Comparison of ENCODE assay signal across 8 cellular contexts in the genomic region with DNA sequence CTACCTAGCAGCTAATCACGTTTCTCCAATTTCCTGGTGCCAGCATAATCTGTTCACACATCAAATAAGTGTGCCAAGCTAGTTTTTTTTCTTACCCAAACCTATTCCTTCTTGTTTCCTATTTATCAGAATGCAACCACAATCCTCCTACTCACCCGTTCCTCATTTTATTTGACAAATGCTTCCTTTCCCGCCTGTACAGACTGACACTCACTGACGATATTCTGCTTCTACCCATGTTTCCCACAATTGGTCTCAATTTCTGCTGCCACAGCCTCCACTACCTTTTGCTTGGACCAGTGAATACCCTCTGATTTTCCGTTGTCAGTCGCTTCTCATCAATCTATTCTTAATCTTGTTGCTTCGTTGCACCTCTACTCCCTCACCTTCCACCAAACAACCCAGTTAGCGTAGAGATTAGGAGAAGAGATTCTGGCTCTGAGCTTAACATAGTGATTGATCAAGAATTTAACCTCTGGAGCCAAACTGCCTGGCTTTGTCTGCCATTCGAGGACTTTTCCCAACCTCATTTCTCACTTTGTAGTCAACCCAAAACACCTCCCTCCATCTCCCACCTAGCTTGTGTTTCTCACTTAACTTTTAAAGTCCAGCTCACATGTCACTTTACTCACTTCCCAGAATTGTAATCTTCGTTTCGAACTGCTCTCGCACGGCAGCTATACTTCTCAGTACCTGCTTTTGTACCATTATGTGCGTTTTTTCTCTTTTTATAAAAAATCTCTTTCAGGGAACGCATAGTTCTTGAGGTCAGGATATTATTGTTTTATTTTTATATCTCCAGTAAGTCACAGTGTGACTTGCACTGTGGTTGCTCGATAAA. TPM values are rescaled to one million over a fixed set of nuclear protein-coding genes. Genes with fewer than 3 reads are reported as not detected.
DNase-seq lines count a peak whose midpoint lies in the region; ATAC-seq and TF ChIP-seq lines count a peak whose summit lies in the region.

No MANE protein-coding gene starts in this region.

- peaks cover 18 to 21% of the 10 kb centered on the region in 2 experiments for H3K4me1 ChIP-seq in neutrophil (ENCODE audit: control insufficient read depth in 1 of 2, insufficient read depth in 1 of 2, low read depth in 1 of 2, low read length in 1 of 2)

- DNase-seq in GDM1 (lab: John Stamatoyannopoulos, UW): peak; percentile 38
- DNase-seq in epithelial cell of proximal tubule (ENCODE audit: low read depth): no peak
- DNase-seq in epidermal melanocyte (ENCODE audit: insufficient read length, low spot score): no peak
- DNase-seq in GOT3 (lab: John Stamatoyannopoulos, UW): no peak

- TF ChIP-seq CTCF in epithelial cell of proximal tubule (conservative IDR thresholded peaks at IDR 0.05; ENCODE audit: low read depth, low read length) (no peak), neutrophil (IDR thresholded peaks at IDR 0.05) (no peak)

- no peak overlapping the region for H3K27ac ChIP-seq in neutrophil

- ATAC-seq in GM19395 (IDR thresholded peaks at IDR 0.05; ENCODE audit: unreplicated experiment): peak; percentile 43
- peak; percentile 26 for ATAC-seq in HG03432 (IDR thresholded peaks at IDR 0.05; ENCODE audit: unreplicated experiment)
- ATAC-seq in SK-N-SH treated with all-trans-retinoic acid at 6 μM for 48 hours: peak; percentile 13

- H3K36me3 ChIP-seq in neutrophil: no peaks in the 10 kb centered on the region

- H3K9me3 ChIP-seq in neutrophil: no peaks in the 10 kb centered on the region

- H3K27me3 ChIP-seq in neutrophil: peaks cover 30% of the 10 kb centered on the region

- H3K4me3 ChIP-seq in epithelial cell of proximal tubule (ENCODE audit: low read depth, low read length): peak overlapping the region; percentile 79
- peak overlapping the region; percentile 79 to 81 for H3K4me3 ChIP-seq in neutrophil (ENCODE audit: low read depth in 1 of 2, low read length in 1 of 2)

TF ChIP-seq in SK-N-SH treated with all-trans-retinoic acid at 6 μM for 48 hours, 23 proteins besides CTCF, POLR2A, EP300 and RAD21:
- no peak for TF ChIP-seq ZC3H10 (CRISPR knock-in tag; IDR thresholded peaks at IDR 0.05)
- no peak for TF ChIP-seq OSR1 (CRISPR knock-in tag; IDR thresholded peaks at IDR 0.05)
- TF ChIP-seq, protein P1, sequence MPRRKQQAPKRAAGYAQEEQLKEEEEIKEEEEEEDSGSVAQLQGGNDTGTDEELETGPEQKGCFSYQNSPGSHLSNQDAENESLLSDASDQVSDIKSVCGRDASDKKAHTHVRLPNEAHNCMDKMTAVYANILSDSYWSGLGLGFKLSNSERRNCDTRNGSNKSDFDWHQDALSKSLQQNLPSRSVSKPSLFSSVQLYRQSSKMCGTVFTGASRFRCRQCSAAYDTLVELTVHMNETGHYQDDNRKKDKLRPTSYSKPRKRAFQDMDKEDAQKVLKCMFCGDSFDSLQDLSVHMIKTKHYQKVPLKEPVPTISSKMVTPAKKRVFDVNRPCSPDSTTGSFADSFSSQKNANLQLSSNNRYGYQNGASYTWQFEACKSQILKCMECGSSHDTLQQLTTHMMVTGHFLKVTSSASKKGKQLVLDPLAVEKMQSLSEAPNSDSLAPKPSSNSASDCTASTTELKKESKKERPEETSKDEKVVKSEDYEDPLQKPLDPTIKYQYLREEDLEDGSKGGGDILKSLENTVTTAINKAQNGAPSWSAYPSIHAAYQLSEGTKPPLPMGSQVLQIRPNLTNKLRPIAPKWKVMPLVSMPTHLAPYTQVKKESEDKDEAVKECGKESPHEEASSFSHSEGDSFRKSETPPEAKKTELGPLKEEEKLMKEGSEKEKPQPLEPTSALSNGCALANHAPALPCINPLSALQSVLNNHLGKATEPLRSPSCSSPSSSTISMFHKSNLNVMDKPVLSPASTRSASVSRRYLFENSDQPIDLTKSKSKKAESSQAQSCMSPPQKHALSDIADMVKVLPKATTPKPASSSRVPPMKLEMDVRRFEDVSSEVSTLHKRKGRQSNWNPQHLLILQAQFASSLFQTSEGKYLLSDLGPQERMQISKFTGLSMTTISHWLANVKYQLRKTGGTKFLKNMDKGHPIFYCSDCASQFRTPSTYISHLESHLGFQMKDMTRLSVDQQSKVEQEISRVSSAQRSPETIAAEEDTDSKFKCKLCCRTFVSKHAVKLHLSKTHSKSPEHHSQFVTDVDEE (CRISPR knock-in tag; IDR thresholded peaks at IDR 0.05): no peak
- no peak for TF ChIP-seq TCF4 (CRISPR knock-in tag; IDR thresholded peaks at IDR 0.05; ENCODE audit: borderline replicate concordance)
- TF ChIP-seq ISL1 (CRISPR knock-in tag; IDR thresholded peaks at IDR 0.05): no peak
- TF ChIP-seq ZNF70 (CRISPR knock-in tag; IDR thresholded peaks at IDR 0.05): no peak
- TF ChIP-seq RARB (CRISPR knock-in tag; IDR thresholded peaks at IDR 0.05): no peak
- no peak for TF ChIP-seq CSDC2 (CRISPR knock-in tag; IDR thresholded peaks at IDR 0.05)
- TF ChIP-seq, protein P2, sequence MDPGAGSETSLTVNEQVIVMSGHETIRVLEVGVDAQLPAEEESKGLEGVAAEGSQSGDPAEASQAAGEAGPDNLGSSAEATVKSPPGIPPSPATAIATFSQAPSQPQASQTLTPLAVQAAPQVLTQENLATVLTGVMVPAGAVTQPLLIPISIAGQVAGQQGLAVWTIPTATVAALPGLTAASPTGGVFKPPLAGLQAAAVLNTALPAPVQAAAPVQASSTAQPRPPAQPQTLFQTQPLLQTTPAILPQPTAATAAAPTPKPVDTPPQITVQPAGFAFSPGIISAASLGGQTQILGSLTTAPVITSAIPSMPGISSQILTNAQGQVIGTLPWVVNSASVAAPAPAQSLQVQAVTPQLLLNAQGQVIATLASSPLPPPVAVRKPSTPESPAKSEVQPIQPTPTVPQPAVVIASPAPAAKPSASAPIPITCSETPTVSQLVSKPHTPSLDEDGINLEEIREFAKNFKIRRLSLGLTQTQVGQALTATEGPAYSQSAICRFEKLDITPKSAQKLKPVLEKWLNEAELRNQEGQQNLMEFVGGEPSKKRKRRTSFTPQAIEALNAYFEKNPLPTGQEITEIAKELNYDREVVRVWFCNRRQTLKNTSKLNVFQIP (CRISPR knock-in tag; IDR thresholded peaks at IDR 0.05; ENCODE audit: borderline replicate concordance, low read depth): no peak
- TF ChIP-seq GLIS3 (CRISPR knock-in tag; IDR thresholded peaks at IDR 0.05): no peak
- TF ChIP-seq ARNTL (CRISPR knock-in tag; IDR thresholded peaks at IDR 0.05; ENCODE audit: borderline replicate concordance, low read depth): no peak
- TF ChIP-seq ZFP30 (CRISPR knock-in tag; IDR thresholded peaks at IDR 0.05): no peak
- no peak for TF ChIP-seq TOX (CRISPR knock-in tag; IDR thresholded peaks at IDR 0.05; ENCODE audit: borderline replicate concordance)
- TF ChIP-seq, protein P3, sequence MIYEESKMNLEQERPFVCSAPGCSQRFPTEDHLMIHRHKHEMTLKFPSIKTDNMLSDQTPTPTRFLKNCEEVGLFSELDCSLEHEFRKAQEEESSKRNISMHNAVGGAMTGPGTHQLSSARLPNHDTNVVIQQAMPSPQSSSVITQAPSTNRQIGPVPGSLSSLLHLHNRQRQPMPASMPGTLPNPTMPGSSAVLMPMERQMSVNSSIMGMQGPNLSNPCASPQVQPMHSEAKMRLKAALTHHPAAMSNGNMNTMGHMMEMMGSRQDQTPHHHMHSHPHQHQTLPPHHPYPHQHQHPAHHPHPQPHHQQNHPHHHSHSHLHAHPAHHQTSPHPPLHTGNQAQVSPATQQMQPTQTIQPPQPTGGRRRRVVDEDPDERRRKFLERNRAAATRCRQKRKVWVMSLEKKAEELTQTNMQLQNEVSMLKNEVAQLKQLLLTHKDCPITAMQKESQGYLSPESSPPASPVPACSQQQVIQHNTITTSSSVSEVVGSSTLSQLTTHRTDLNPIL (CRISPR knock-in tag; IDR thresholded peaks at IDR 0.05; ENCODE audit: low read depth): no peak
- no peak for TF ChIP-seq SNAI2 (CRISPR knock-in tag; IDR thresholded peaks at IDR 0.05)
- no peak for TF ChIP-seq BACH2 (CRISPR knock-in tag; IDR thresholded peaks at IDR 0.05; ENCODE audit: borderline replicate concordance)
- no peak for TF ChIP-seq PPARA (CRISPR knock-in tag; IDR thresholded peaks at IDR 0.05; ENCODE audit: borderline replicate concordance)

RNA-seq across cellular contexts. Expression of a gene that starts 0.7 kb away (rescaled TPM):
- total RNA-seq in epithelial cell of proximal tubule: 6.6 and 7.6 TPM in 2 replicates

RNA-seq across cellular contexts. Expression of a gene that starts 31.4 kb away (rescaled TPM):
- 0.29 TPM in 1 of 2 replicates, not detected in the other for total RNA-seq in epithelial cell of proximal tubule
